In the genomic region with DNA sequence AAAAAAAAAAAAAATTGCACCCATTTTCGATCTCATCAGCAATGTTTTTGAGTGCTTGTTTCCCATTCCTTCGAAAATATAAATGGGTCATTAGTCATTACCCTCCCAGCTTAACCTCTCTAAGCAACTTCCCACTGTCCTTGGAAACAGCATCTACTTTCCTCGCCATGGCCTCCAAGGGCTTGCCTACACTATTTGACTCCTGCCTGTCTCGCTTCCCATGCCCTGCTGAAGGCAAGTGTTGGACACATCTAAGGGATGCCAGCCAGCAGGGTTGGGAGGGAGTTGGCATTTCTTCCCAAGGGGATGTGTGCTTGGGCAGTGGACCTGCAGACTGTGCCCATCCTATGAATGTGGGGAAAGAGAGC, we compare ENCODE assay signal across 1 cellular context.
TF ChIP-seq lines count a peak whose summit lies in the region.

No MANE protein-coding gene starts in this region.

TF ChIP-seq in GM23338, 12 proteins besides CTCF, POLR2A, EP300 and RAD21 (continued from another document):
- TF ChIP-seq, protein P1, sequence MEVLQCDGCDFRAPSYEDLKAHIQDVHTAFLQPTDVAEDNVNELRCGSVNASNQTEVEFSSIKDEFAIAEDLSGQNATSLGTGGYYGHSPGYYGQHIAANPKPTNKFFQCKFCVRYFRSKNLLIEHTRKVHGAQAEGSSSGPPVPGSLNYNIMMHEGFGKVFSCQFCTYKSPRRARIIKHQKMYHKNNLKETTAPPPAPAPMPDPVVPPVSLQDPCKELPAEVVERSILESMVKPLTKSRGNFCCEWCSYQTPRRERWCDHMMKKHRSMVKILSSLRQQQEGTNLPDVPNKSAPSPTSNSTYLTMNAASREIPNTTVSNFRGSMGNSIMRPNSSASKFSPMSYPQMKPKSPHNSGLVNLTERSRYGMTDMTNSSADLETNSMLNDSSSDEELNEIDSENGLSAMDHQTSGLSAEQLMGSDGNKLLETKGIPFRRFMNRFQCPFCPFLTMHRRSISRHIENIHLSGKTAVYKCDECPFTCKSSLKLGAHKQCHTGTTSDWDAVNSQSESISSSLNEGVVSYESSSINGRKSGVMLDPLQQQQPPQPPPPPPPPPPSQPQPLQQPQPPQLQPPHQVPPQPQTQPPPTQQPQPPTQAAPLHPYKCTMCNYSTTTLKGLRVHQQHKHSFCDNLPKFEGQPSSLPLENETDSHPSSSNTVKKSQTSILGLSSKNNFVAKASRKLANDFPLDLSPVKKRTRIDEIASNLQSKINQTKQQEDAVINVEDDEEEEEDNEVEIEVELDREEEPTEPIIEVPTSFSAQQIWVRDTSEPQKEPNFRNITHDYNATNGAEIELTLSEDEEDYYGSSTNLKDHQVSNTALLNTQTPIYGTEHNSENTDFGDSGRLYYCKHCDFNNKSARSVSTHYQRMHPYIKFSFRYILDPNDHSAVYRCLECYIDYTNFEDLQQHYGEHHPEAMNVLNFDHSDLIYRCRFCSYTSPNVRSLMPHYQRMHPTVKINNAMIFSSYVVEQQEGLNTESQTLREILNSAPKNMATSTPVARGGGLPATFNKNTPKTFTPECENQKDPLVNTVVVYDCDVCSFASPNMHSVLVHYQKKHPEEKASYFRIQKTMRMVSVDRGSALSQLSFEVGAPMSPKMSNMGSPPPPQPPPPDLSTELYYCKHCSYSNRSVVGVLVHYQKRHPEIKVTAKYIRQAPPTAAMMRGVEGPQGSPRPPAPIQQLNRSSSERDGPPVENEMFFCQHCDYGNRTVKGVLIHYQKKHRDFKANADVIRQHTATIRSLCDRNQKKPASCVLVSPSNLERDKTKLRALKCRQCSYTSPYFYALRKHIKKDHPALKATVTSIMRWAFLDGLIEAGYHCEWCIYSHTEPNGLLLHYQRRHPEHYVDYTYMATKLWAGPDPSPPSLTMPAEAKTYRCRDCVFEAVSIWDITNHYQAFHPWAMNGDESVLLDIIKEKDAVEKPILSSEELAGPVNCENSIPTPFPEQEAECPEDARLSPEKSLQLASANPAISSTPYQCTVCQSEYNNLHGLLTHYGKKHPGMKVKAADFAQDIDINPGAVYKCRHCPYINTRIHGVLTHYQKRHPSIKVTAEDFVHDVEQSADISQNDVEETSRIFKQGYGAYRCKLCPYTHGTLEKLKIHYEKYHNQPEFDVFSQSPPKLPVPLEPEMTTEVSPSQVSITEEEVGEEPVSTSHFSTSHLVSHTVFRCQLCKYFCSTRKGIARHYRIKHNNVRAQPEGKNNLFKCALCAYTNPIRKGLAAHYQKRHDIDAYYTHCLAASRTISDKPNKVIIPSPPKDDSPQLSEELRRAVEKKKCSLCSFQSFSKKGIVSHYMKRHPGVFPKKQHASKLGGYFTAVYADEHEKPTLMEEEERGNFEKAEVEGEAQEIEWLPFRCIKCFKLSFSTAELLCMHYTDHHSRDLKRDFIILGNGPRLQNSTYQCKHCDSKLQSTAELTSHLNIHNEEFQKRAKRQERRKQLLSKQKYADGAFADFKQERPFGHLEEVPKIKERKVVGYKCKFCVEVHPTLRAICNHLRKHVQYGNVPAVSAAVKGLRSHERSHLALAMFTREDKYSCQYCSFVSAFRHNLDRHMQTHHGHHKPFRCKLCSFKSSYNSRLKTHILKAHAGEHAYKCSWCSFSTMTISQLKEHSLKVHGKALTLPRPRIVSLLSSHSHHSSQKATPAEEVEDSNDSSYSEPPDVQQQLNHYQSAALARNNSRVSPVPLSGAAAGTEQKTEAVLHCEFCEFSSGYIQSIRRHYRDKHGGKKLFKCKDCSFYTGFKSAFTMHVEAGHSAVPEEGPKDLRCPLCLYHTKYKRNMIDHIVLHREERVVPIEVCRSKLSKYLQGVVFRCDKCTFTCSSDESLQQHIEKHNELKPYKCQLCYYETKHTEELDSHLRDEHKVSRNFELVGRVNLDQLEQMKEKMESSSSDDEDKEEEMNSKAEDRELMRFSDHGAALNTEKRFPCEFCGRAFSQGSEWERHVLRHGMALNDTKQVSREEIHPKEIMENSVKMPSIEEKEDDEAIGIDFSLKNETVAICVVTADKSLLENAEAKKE (CRISPR knock-in tag; IDR thresholded peaks at IDR 0.05) = no peak
- TF ChIP-seq, protein P2, sequence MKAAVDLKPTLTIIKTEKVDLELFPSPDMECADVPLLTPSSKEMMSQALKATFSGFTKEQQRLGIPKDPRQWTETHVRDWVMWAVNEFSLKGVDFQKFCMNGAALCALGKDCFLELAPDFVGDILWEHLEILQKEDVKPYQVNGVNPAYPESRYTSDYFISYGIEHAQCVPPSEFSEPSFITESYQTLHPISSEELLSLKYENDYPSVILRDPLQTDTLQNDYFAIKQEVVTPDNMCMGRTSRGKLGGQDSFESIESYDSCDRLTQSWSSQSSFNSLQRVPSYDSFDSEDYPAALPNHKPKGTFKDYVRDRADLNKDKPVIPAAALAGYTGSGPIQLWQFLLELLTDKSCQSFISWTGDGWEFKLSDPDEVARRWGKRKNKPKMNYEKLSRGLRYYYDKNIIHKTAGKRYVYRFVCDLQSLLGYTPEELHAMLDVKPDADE (IDR thresholded peaks at IDR 0.05) = no peak
- TF ChIP-seq EZH2phosphoT487 (IDR thresholded peaks at IDR 0.05; ENCODE audit: unreplicated experiment) (no peak), ZNF331 (CRISPR knock-in tag; IDR thresholded peaks at IDR 0.05; ENCODE audit: low read depth) (no peak), POLR2AphosphoS5 (IDR thresholded peaks at IDR 0.05; ENCODE audit: low read depth) (no peak), ZNF114 (CRISPR knock-in tag; IDR thresholded peaks at IDR 0.05) (no peak), EZH2 (IDR thresholded peaks at IDR 0.05; ENCODE audit: low read depth, unreplicated experiment) (no peak), CREB1 (CRISPR knock-in tag; IDR thresholded peaks at IDR 0.05; ENCODE audit: low read depth) (no peak), JUNB (IDR thresholded peaks at IDR 0.05; ENCODE audit: unreplicated experiment) (no peak), STAT1 (IDR thresholded peaks at IDR 0.05; ENCODE audit: unreplicated experiment) (no peak)
- TF ChIP-seq, protein P3, sequence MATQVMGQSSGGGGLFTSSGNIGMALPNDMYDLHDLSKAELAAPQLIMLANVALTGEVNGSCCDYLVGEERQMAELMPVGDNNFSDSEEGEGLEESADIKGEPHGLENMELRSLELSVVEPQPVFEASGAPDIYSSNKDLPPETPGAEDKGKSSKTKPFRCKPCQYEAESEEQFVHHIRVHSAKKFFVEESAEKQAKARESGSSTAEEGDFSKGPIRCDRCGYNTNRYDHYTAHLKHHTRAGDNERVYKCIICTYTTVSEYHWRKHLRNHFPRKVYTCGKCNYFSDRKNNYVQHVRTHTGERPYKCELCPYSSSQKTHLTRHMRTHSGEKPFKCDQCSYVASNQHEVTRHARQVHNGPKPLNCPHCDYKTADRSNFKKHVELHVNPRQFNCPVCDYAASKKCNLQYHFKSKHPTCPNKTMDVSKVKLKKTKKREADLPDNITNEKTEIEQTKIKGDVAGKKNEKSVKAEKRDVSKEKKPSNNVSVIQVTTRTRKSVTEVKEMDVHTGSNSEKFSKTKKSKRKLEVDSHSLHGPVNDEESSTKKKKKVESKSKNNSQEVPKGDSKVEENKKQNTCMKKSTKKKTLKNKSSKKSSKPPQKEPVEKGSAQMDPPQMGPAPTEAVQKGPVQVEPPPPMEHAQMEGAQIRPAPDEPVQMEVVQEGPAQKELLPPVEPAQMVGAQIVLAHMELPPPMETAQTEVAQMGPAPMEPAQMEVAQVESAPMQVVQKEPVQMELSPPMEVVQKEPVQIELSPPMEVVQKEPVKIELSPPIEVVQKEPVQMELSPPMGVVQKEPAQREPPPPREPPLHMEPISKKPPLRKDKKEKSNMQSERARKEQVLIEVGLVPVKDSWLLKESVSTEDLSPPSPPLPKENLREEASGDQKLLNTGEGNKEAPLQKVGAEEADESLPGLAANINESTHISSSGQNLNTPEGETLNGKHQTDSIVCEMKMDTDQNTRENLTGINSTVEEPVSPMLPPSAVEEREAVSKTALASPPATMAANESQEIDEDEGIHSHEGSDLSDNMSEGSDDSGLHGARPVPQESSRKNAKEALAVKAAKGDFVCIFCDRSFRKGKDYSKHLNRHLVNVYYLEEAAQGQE (IDR thresholded peaks at IDR 0.05; ENCODE audit: unreplicated experiment) = no peak
